14 cellular contexts compared by ENCODE assay signal in genomic region chr12:24751181-24751580, GRCh38.
DNase-seq lines count a peak whose midpoint lies in the region; ATAC-seq, FAIRE-seq and TF ChIP-seq lines count a peak whose summit lies in the region.
"Had no signal": no experiment of that assay in that cellular context is flagged by ENCODE, and none has a peak within 500 bp of the region (broad histone marks: within the 10 kb centered on the region; RNA-seq: fewer than 3 reads in every experiment).

No MANE protein-coding gene starts in this region.

- peak overlapping the region in 2 of 3 experiments; percentile 31 to 34; a peak in 3 of 6 replicates for H3K4me3 ChIP-seq in HepG2 (replicated peaks in 1 of 3; ENCODE audit: insufficient read depth in 1 of 3, low read depth in 2 of 3, low read length in 3 of 3)
- H3K4me3 ChIP-seq in right lobe of liver: no peak overlapping the region
- no peak overlapping the region for H3K4me3 ChIP-seq in hepatocyte
- H3K4me3 ChIP-seq: SJCRH30 had no signal

- BruUV-seq in HepG2 (replicated peaks; lab: Mats Ljungman, UMichigan): no TSS peak

- peaks cover 98% of the 10 kb centered on the region for H3K4me1 ChIP-seq in HepG2 (ENCODE audit: insufficient read depth, low read length)
- peaks cover 0 to 6% (median 0%) of the 10 kb centered on the region in 4 donors for H3K4me1 ChIP-seq in right lobe of liver
- peaks cover 23% of the 10 kb centered on the region for H3K4me1 ChIP-seq in hepatocyte (ENCODE audit: insufficient read depth)

- H3K9me3 ChIP-seq in HepG2 (ENCODE audit: low read length) (no peaks in the 10 kb centered on the region), right lobe of liver (no peaks in the 10 kb centered on the region), hepatocyte (ENCODE audit: low read depth) (no peaks in the 10 kb centered on the region)
- H3K9me3 ChIP-seq: SJCRH30 had no signal

- CTCF ChIA-PET in HepG2 (lab: Yijun Ruan, JAX; ENCODE audit: low intra/inter-chr PET ratio, low total read pairs): no interaction called here

- H3K27me3 ChIP-seq in HepG2 (ENCODE audit: control insufficient read depth in 1 of 2, insufficient read depth in 2 of 2, low read length in 2 of 2) (no peaks in the 10 kb centered on the region), right lobe of liver (no peaks in the 10 kb centered on the region), hepatocyte (no peaks in the 10 kb centered on the region)
- H3K27me3 ChIP-seq: SJCRH30 had no signal

- ATAC-seq in HepG2 (no peak), right lobe of liver (no peak), HG03439 (IDR thresholded peaks at IDR 0.05; ENCODE audit: unreplicated experiment) (no peak)

- POLR2A ChIA-PET in HepG2 (lab: Yijun Ruan, JAX): no interaction called here

- TF ChIP-seq CTCF in HepG2 (CRISPR knock-in tag; IDR thresholded peaks at IDR 0.05): no peak
- TF ChIP-seq CTCF in right lobe of liver (IDR thresholded peaks at IDR 0.05): no peak
- no peak for TF ChIP-seq CTCF in hepatocyte (IDR thresholded peaks at IDR 0.05; ENCODE audit: poor library complexity)

- TF ChIP-seq EP300 in HepG2 (IDR thresholded peaks at IDR 0.05; ENCODE audit: low read depth in 2 of 2, low read length in 2 of 2): no peak
- TF ChIP-seq EP300 in HepG2 (CRISPR knock-in tag; IDR thresholded peaks at IDR 0.05; ENCODE audit: borderline replicate concordance): no peak

- no peaks in the 10 kb centered on the region for H4K20me1 ChIP-seq in HepG2 (ENCODE audit: insufficient read depth, low read length)
- no peaks in the 10 kb centered on the region for H4K20me1 ChIP-seq in hepatocyte (ENCODE audit: insufficient read depth, poor library complexity, severe bottlenecking)

- WGBS in HepG2 (ENCODE audit: low lambda C conversion rate): 95% methylated on average over 3 of the region's 3 CpGs
- WGBS in right lobe of liver (ENCODE audit: insufficient coverage, low coverage, low lambda C conversion rate, missing lambda C conversion rate): 85% methylated on average over 3 of the region's 3 CpGs
- WGBS in hepatocyte (ENCODE audit: low lambda C conversion rate, missing lambda C conversion rate): 75% methylated on average over 3 of the region's 3 CpGs

- in situ Hi-C loops in HepG2 (cut with HindIII; ENCODE audit: extremely low pct_ligation_motif_present, low pct_unique_long_range_greater_than_20kb): loop anchor here (10.0 kb wide), 1 partner anchor 806 kb away; the partner anchor contains the start of gene SOX5

- H3K4me2 ChIP-seq in HepG2 (ENCODE audit: low read depth, low read length): peak overlapping the region; percentile 45
- H3K4me2 ChIP-seq in hepatocyte: peak overlapping the region; percentile 0

- peak overlapping the region; percentile 34 for H3K27ac ChIP-seq in HepG2 (ENCODE audit: extremely low read length, insufficient read depth, low read length)
- H3K27ac ChIP-seq in right lobe of liver: no peak overlapping the region
- no peak overlapping the region for H3K27ac ChIP-seq in hepatocyte
- H3K27ac ChIP-seq: SJCRH30 had no signal

- H3K9me2 ChIP-seq in hepatocyte (replicated peaks; ENCODE audit: insufficient read depth): no peaks in the 10 kb centered on the region

- H3K9ac ChIP-seq in HepG2 (ENCODE audit: insufficient read depth, low read depth, low read length): peak overlapping the region; percentile 37

- TF ChIP-seq POLR2A in HepG2 (IDR thresholded peaks at IDR 0.05; ENCODE audit: insufficient read depth in 1 of 2, low read depth in 2 of 2, low read length in 2 of 2) (no peak), right lobe of liver (IDR thresholded peaks at IDR 0.05) (no peak)

- TF ChIP-seq RAD21 in HepG2 (CRISPR knock-in tag; IDR thresholded peaks at IDR 0.05): no peak

- no peak for DNase-seq in HepG2 (ENCODE audit: low spot score)
- DNase-seq in right lobe of liver: no peak
- peak; percentile 28 for DNase-seq in SW480 (ENCODE audit: low spot score)
- DNase-seq in hepatocyte (ENCODE audit: low spot score): no peak
- DNase-seq in activated CD4-positive, CD25-positive, alpha-beta regulatory T cell treated with anti-CD3 and anti-CD28 coated beads, Interleukin-2, amount 50 U/mL, for 72 hours: no peak
- no peak for DNase-seq in stimulated activated CD4-positive, alpha-beta T cell treated with anti-CD3 and anti-CD28 coated beads, Interleukin-4, amount 100 ng/mL, for 4 hours
- DNase-seq: CD4-positive, alpha-beta memory T cell; NCI-H1105 treated with DMSO at 0.1 percent for 48 hours; NCI-H187 treated with DMSO at 0.1 percent for 48 hours; NCI-H510A; RPMI8226; SJCRH30 had no signal

- FAIRE-seq in HepG2 (lab: Jason Lieb, UNC): no peak
- FAIRE-seq: D721Med had no signal

- no peaks in the 10 kb centered on the region for H3K36me3 ChIP-seq in HepG2 (replicated peaks in 1 of 2; ENCODE audit: control insufficient read depth in 1 of 2, insufficient read depth in 2 of 2, low read length in 2 of 2)
- no peaks in the 10 kb centered on the region for H3K36me3 ChIP-seq in right lobe of liver
- no peaks in the 10 kb centered on the region for H3K36me3 ChIP-seq in hepatocyte (replicated peaks; ENCODE audit: insufficient read depth, low read depth)
- H3K36me3 ChIP-seq: SJCRH30 had no signal

- intact Hi-C loops in HepG2 (cut with micrococcal nuclease; ENCODE audit: unreplicated experiment) (loop anchor here (10.0 kb wide), 1 partner anchor 806 kb away; the partner anchor contains the start of gene SOX5), right lobe of liver (cut with DNase I) (no loop called here)

- H3K79me2 ChIP-seq in HepG2 (ENCODE audit: insufficient read depth, low read length): peaks cover 5% of the 10 kb centered on the region
- H3K79me2 ChIP-seq in hepatocyte: no peaks in the 10 kb centered on the region

- H2AFZ ChIP-seq in HepG2 (ENCODE audit: low read length): no peak overlapping the region
- no peak overlapping the region for H2AFZ ChIP-seq in hepatocyte

TF ChIP-seq in HepG2, 621 proteins besides CTCF, POLR2A, EP300 and RAD21:
- no peak for TF ChIP-seq TSC22D2 (CRISPR knock-in tag; IDR thresholded peaks at IDR 0.05; ENCODE audit: borderline replicate concordance)

Comparison
In these comparisons a context has a peak if more than half of its experiments do, and no peak if none do; other contexts are left out.
1. H3K4me3 ChIP-seq: peak in HepG2 (2 of 3); none in right lobe of liver (0 of 3) and hepatocyte (single experiment).